ENCODE assay signal across 10 cellular contexts in genomic region chr17:73359987-73360410, GRCh38. TPM values are rescaled to one million over a fixed set of nuclear protein-coding genes. Genes with fewer than 3 reads are reported as not detected.
DNase-seq lines count a peak whose midpoint lies in the region; ATAC-seq and TF ChIP-seq lines count a peak whose summit lies in the region.
"Had no signal": no experiment of that assay in that cellular context is flagged by ENCODE, and none has a peak within 500 bp of the region (broad histone marks: within the 10 kb centered on the region; RNA-seq: fewer than 3 reads in every experiment).

No MANE protein-coding gene starts in this region.

- H3K4me1 Mint-ChIP-seq in GM23338 = peaks cover 45% of the 10 kb centered on the region
- H3K4me1 Mint-ChIP-seq in neural crest cell = peaks cover 33% of the 10 kb centered on the region
- no peaks in the 10 kb centered on the region for H3K4me1 Mint-ChIP-seq in stimulated activated memory B cell treated with anti-CD40 and anti-IgM and Interleukin-4, amounts not matched to agents 10 μg/mL and 1 μg/mL and 100 μg/mL, for 72 hours
- H3K4me1 Mint-ChIP-seq: IgD-negative memory B cell had no signal

- no peaks in the 10 kb centered on the region for H3K79me2 ChIP-seq in GM23338 (replicated peaks; ENCODE audit: insufficient read depth)

- H3K4me3 ChIP-seq in GM23338 = peak overlapping the region; percentile 21
- no peak overlapping the region for H3K4me3 ChIP-seq in endocrine pancreas (ENCODE audit: control insufficient read depth, insufficient read depth, low read length)

- H3K27me3 Mint-ChIP-seq in GM23338 (ENCODE audit: insufficient read depth, low read depth, poor library complexity) = peaks cover 17% of the 10 kb centered on the region
- peaks cover 7% of the 10 kb centered on the region for H3K27me3 Mint-ChIP-seq in neural crest cell (ENCODE audit: low read depth)
- H3K27me3 Mint-ChIP-seq in stimulated activated memory B cell treated with anti-CD40 and anti-IgM and Interleukin-4, amounts not matched to agents 10 μg/mL and 1 μg/mL and 100 μg/mL, for 72 hours = no peaks in the 10 kb centered on the region
- H3K27me3 Mint-ChIP-seq: IgD-negative memory B cell had no signal

- peak; percentile 74 for ATAC-seq in GM23338
- ATAC-seq in stimulated activated memory B cell treated with anti-CD40 and anti-IgM and Interleukin-4, amounts not matched to agents 10 μg/mL and 1 μg/mL and 100 μg/mL, for 72 hours = no peak
- no peak for ATAC-seq in GM18861 (IDR thresholded peaks at IDR 0.05; ENCODE audit: unreplicated experiment)

- peak in 1 of 2 experiments; percentile 36; a peak in 3 of 4 replicates for TF ChIP-seq CTCF in GM23338 (conservative IDR thresholded peaks at IDR 0.05; ENCODE audit: low read depth in 2 of 2)
- TF ChIP-seq CTCF in neural crest cell (conservative IDR thresholded peaks at IDR 0.05) = no peak

- H3K9me3 ChIP-seq in endocrine pancreas (ENCODE audit: control insufficient read depth, low read length) = no peaks in the 10 kb centered on the region

- peak overlapping the region; percentile 2; the same call in 1 of the 2 replicates for H2AFZ ChIP-seq in GM23338

- H3K36me3 Mint-ChIP-seq in GM23338 (ENCODE audit: low read depth) (no peaks in the 10 kb centered on the region), neural crest cell (ENCODE audit: low read depth) (peaks cover 4% of the 10 kb centered on the region)
- H3K36me3 Mint-ChIP-seq in stimulated activated memory B cell treated with anti-CD40 and anti-IgM and Interleukin-4, amounts not matched to agents 10 μg/mL and 1 μg/mL and 100 μg/mL, for 72 hours = peaks cover 3% of the 10 kb centered on the region

- H3K4me3 Mint-ChIP-seq in GM23338 (peak overlapping the region; percentile 49), neural crest cell (no peak overlapping the region)
- H3K4me3 Mint-ChIP-seq in stimulated activated memory B cell treated with anti-CD40 and anti-IgM and Interleukin-4, amounts not matched to agents 10 μg/mL and 1 μg/mL and 100 μg/mL, for 72 hours = no peak overlapping the region
- H3K4me3 Mint-ChIP-seq: IgD-negative memory B cell had no signal

- H3K4me1 ChIP-seq in GM23338 (ENCODE audit: insufficient read depth) (peaks cover 25% of the 10 kb centered on the region), endocrine pancreas (ENCODE audit: control insufficient read depth, insufficient read depth, low read length) (no peaks in the 10 kb centered on the region)

- H3K9ac ChIP-seq in endocrine pancreas (ENCODE audit: control insufficient read depth, insufficient read depth, low read length) = peak overlapping the region; percentile 38

- H3K27ac Mint-ChIP-seq in GM23338 = peak overlapping the region; percentile 68
- peak overlapping the region; percentile 75 for H3K27ac Mint-ChIP-seq in neural crest cell (ENCODE audit: unreplicated experiment)
- no peak overlapping the region for H3K27ac Mint-ChIP-seq in stimulated activated memory B cell treated with anti-CD40 and anti-IgM and Interleukin-4, amounts not matched to agents 10 μg/mL and 1 μg/mL and 100 μg/mL, for 72 hours
- H3K27ac Mint-ChIP-seq: IgD-negative memory B cell had no signal

- H3K4me2 ChIP-seq in GM23338 = peak overlapping the region; percentile 74

- no peaks in the 10 kb centered on the region for H4K20me1 ChIP-seq in GM23338 (replicated peaks; ENCODE audit: insufficient read depth)

- no peaks in the 10 kb centered on the region for H3K36me3 ChIP-seq in GM23338 (ENCODE audit: insufficient read depth)
- H3K36me3 ChIP-seq in endocrine pancreas (ENCODE audit: control insufficient read depth, insufficient read depth, low read length) = no peaks in the 10 kb centered on the region

- H3K27me3 ChIP-seq in GM23338 (ENCODE audit: insufficient read depth) (no peaks in the 10 kb centered on the region), endocrine pancreas (ENCODE audit: control insufficient read depth, insufficient read depth, low read length) (no peaks in the 10 kb centered on the region)

- 0 out of 2 replicates have a peak, but pooled peaks cover 2% of the 10 kb centered on the region for H3F3A ChIP-seq in GM23338 (replicated peaks; ENCODE audit: low read depth)

- no peaks in the 10 kb centered on the region for H3K9me3 Mint-ChIP-seq in GM23338
- H3K9me3 Mint-ChIP-seq in neural crest cell = no peaks in the 10 kb centered on the region
- no peaks in the 10 kb centered on the region for H3K9me3 Mint-ChIP-seq in stimulated activated memory B cell treated with anti-CD40 and anti-IgM and Interleukin-4, amounts not matched to agents 10 μg/mL and 1 μg/mL and 100 μg/mL, for 72 hours
- H3K9me3 Mint-ChIP-seq: IgD-negative memory B cell had no signal

- DNase-seq in GM23338 (ENCODE audit: low spot score) (peak; percentile 91), NCI-H510A treated with DMSO at 0.1 percent for 48 hours (lab: John Stamatoyannopoulos, UW) (peak; percentile 87), neural crest cell (ENCODE audit: low read depth, low spot score) (no peak)
- DNase-seq in activated CD4-positive, alpha-beta T cell treated with anti-CD3 and anti-CD28 coated beads, Interleukin-2, amount 50 U/mL, for 48 hours = no peak
- no peak for DNase-seq in activated CD8-positive, alpha-beta memory T cell treated with anti-CD3 and anti-CD28 coated beads, Interleukin-2, amount 50 U/mL, for 4 hours
- DNase-seq: effector CD4-positive, alpha-beta T cell had no signal

- no peaks in the 10 kb centered on the region for H3K9me2 ChIP-seq in GM23338 (ENCODE audit: insufficient read depth)

- peak overlapping the region; percentile 84 for H3K27ac ChIP-seq in GM23338 (ENCODE audit: low read depth)

TF ChIP-seq in GM23338, 12 proteins besides CTCF, POLR2A, EP300 and RAD21 (continues in another document):
- TF ChIP-seq REST (IDR thresholded peaks at IDR 0.05; ENCODE audit: unreplicated experiment) = no peak
- no peak for TF ChIP-seq EZH2 (IDR thresholded peaks at IDR 0.05; ENCODE audit: low read depth, unreplicated experiment)
- no peak for TF ChIP-seq CREB1 (CRISPR knock-in tag; IDR thresholded peaks at IDR 0.05; ENCODE audit: low read depth)
- TF ChIP-seq STAT1 (IDR thresholded peaks at IDR 0.05; ENCODE audit: unreplicated experiment) = no peak
- no peak for TF ChIP-seq ZNF331 (CRISPR knock-in tag; IDR thresholded peaks at IDR 0.05; ENCODE audit: low read depth)
- no peak for TF ChIP-seq JUNB (IDR thresholded peaks at IDR 0.05; ENCODE audit: unreplicated experiment)
- no peak for TF ChIP-seq NANOG (IDR thresholded peaks at IDR 0.05; ENCODE audit: borderline replicate concordance)

RNA-seq across cellular contexts. Expression of gene CDC42EP4, which starts 48.2 kb away (rescaled TPM):
- total RNA-seq in GM23338 (2014; rRNA removed; shearing (Covaris generic)) = 16.2 and 19.9 TPM in 2 replicates
- polyA plus RNA-seq in GM23338 (2016; fragmentation: Nextera tagmentation; extraction: Ambion mirVana) = 4.1 and 4.4 TPM in 2 replicates
- 31.0 and 33.4 TPM in 2 replicates for total RNA-seq in neural crest cell

Comparison
In these comparisons a context has a peak if more than half of its experiments do, and no peak if none do; other contexts are left out.
1. DNase-seq: peak in GM23338 (single experiment) and NCI-H510A treated with DMSO at 0.1 percent for 48 hours (single experiment); none in neural crest cell (single experiment), activated CD4-positive, alpha-beta T cell treated with anti-CD3 and anti-CD28 coated beads, Interleukin-2, amount 50 U/mL, for 48 hours (0 of 2) and activated CD8-positive, alpha-beta memory T cell treated with anti-CD3 and anti-CD28 coated beads, Interleukin-2, amount 50 U/mL, for 4 hours (single experiment).